ENCODE assay signal across 23 cellular contexts in the genomic region with DNA sequence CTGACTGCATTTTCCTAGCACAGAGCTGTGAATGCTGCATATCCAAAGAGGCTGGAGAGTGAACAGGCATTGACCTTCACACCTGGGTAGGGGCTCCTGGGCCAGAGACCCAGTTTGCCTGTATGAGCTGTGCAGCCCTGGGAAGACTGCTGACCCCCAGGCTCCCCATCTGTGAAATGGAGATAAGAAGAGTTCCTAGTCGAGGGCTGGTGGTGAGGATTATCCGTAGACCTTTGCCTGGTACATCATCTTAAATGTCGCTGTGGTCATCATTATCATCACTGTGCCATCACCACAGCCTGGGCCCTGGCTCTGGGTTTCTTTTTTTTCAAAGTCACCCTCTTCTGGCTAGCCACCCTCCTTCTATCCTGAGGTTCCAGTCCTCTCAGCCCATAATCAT.
"Had no signal": no experiment of that assay in that cellular context is flagged by ENCODE, and none has a peak within 500 bp of the region (broad histone marks: within the 10 kb centered on the region; RNA-seq: fewer than 3 reads in every experiment).

No MANE protein-coding gene starts in this region.

- H3K9me3 Mint-ChIP-seq: mesothelial cell of epicardium; naive thymus-derived CD4-positive, alpha-beta T cell; nephron; type B pancreatic cell had no signal

- ATAC-seq: left lobe of liver; naive thymus-derived CD4-positive, alpha-beta T cell; right lobe of liver had no signal

- H3K4me1 ChIP-seq: right lobe of liver, stomach had no signal

- H3K27ac ChIP-seq: coronary artery, ovary, right lobe of liver, stomach, tibial artery had no signal

- H3K27me3 ChIP-seq: ovary, right lobe of liver, stomach, tibial artery had no signal

- H3K4me3 ChIP-seq: coronary artery, ovary, right lobe of liver, stomach, tibial artery had no signal

- H3K4me3 Mint-ChIP-seq: mesothelial cell of epicardium, nephron, type B pancreatic cell had no signal

- H3K36me3 ChIP-seq: ovary, right lobe of liver had no signal

- H3K27me3 Mint-ChIP-seq: naive thymus-derived CD4-positive, alpha-beta T cell; type B pancreatic cell had no signal

- H3K9me3 ChIP-seq: ovary, right lobe of liver, stomach, tibial artery had no signal

- DNase-seq: dermis blood vessel endothelial cell; effector memory CD4-positive, alpha-beta T cell; hypothalamus; mesenchymal stem cell; naive thymus-derived CD4-positive, alpha-beta T cell; occipital lobe; ovary; posterior cingulate gyrus; retina; right lobe of liver; small intestine; stimulated activated CD4-positive, alpha-beta T cell treated with anti-CD3 and anti-CD28 coated beads, Interleukin-12 subunit alpha, Interleukin-12 subunit beta, amount 100 ng/mL, for 4 hours; stimulated activated CD4-positive, alpha-beta T cell treated with anti-CD3 and anti-CD28 coated beads, Interleukin-1b, Interleukin-23, amount 100 ng/mL, for 48 hours; stimulated activated CD4-positive, alpha-beta T cell treated with anti-CD3 and anti-CD28 coated beads, Interleukin-4, amount 100 ng/mL, for 1 hour; stimulated activated CD8-positive, alpha-beta memory T cell treated with anti-CD3 and anti-CD28 coated beads, Interleukin-4, amount 100 ng/mL, for 48 hours; stimulated activated naive CD4-positive, alpha-beta T cell treated with Interleukin-2 at 50 U/mL for 16 hours; stomach; tibial artery had no signal

- H3K27ac Mint-ChIP-seq: mesothelial cell of epicardium, nephron, type B pancreatic cell had no signal
